Comparison of ENCODE assay signal across 34 cellular contexts in the genomic region with DNA sequence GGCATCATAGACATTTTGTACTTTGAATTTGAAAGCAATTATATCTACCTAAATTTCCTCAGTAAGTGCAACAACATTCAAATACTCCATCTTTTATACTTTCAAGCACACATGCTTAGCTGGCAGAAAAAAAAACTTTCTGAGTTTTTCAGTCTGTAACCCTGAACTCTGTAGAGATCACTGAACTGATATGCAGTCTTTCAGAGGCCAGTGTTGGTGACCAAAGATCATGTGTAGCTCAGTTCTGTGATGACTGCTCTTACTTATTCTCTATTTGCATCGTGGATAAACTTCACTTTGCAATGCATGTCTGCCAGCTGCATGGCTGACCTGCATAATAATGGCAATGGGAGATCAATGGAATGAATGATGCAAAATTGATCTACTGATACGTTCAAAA.
"Had no signal": no experiment of that assay in that cellular context is flagged by ENCODE, and none has a peak within 500 bp of the region (broad histone marks: within the 10 kb centered on the region; RNA-seq: fewer than 3 reads in every experiment).

No MANE protein-coding gene starts in this region.

- FAIRE-seq: astrocyte, bronchial epithelial cell had no signal

- DNase-seq: activated effector memory CD4-positive, alpha-beta T cell treated with anti-CD3 and anti-CD28 coated beads, Interleukin-2, amount 50 U/mL, for 16 hours; activated effector memory CD4-positive, alpha-beta T cell treated with Interleukin-2 at 50 U/mL for 16 hours; activated gamma-delta T cell; activated gamma-delta T cell treated with Interleukin-2 at 50 U/mL for 16 hours; activated naive CD4-positive, alpha-beta T cell; activated naive CD4-positive, alpha-beta T cell treated with anti-CD3 and anti-CD28 coated beads for 36 hours; activated naive CD4-positive, alpha-beta T cell treated with anti-CD3 and anti-CD28 coated beads, Interleukin-2, amount 10 ng/mL, durations not matched to agents 7 days and 5 days; activated naive CD4-positive, alpha-beta T cell treated with anti-CD3 and anti-CD28 coated beads, Interleukin-2, amount 50 U/mL, for 16 hours; activated naive CD4-positive, alpha-beta T cell treated with Interleukin-2 at 50 U/mL for 16 hours; activated naive CD8-positive, alpha-beta T cell treated with anti-CD3 and anti-CD28 coated beads for 36 hours; activated naive CD8-positive, alpha-beta T cell treated with anti-CD3 and anti-CD28 coated beads, Interleukin-2, amount 10 ng/mL, durations not matched to agents 7 days and 5 days; activated naive CD8-positive, alpha-beta T cell treated with anti-CD3 and anti-CD28 coated beads, Interleukin-2, amount 50 U/mL, for 24 hours; activated T-cell treated with anti-CD3 and anti-CD28 coated beads, Interleukin-2, amount 50 U/mL, for 1 hour; activated T-cell treated with anti-CD3 and anti-CD28 coated beads, Interleukin-2, amount 50 U/mL, for 24 hours; activated T-cell treated with anti-CD3 and anti-CD28 coated beads, Interleukin-2, amount 50 U/mL, for 4 hours; activated T-cell treated with anti-CD3 and anti-CD28 coated beads, Interleukin-2, amount 50 U/mL, for 48 hours; activated T-cell treated with anti-CD3 and anti-CD28 coated beads, Interleukin-2, amount 50 U/mL, for 72 hours; adrenal gland; amniotic stem cell; amygdala; anterior cingulate cortex; aorta; body of pancreas; brain microvascular endothelial cell; caudate nucleus; central memory CD4-positive, alpha-beta T cell; cerebellar nuclear complex had no signal

- H3K27ac ChIP-seq: adrenal gland, ascending aorta, body of pancreas, brain microvascular endothelial cell, breast epithelium, cardiac muscle cell had no signal

- H3K36me3 ChIP-seq: adrenal gland, ascending aorta, brain microvascular endothelial cell, breast epithelium, cardiac muscle cell had no signal

- H3K9me3 ChIP-seq: adrenal gland, ascending aorta, body of pancreas, breast epithelium had no signal

- H3K4me3 ChIP-seq: adrenal gland, ascending aorta, body of pancreas, breast epithelium, cardiac muscle cell had no signal

- ATAC-seq: activated naive CD4-positive, alpha-beta T cell treated with anti-CD3 and anti-CD28 coated beads, Interleukin-2, amount 50 U/mL, for 72 hours; activated naive CD8-positive, alpha-beta T cell treated with anti-CD3 and anti-CD28 coated beads, Interleukin-2, amount 50 U/mL, for 24 hours; activated T-cell treated with anti-CD3 and anti-CD28 coated beads, Interleukin-2, amount 50 U/mL, for 4 hours; activated T-cell treated with anti-CD3 and anti-CD28 coated beads, Interleukin-2, amount 50 U/mL, for 72 hours; activated T-helper 17 cell treated with anti-CD3 and anti-CD28 coated beads, Interleukin-2, amount 50 U/mL, for 72 hours; body of pancreas had no signal

- H3K4me1 ChIP-seq: adrenal gland, ascending aorta, body of pancreas, breast epithelium had no signal

- H3K27me3 ChIP-seq: adrenal gland, ascending aorta, body of pancreas, brain microvascular endothelial cell, breast epithelium, cardiac muscle cell had no signal
